Comparison of ENCODE assay signal across 26 cellular contexts in genomic region chr10:132640326-132641125, GRCh38.
DNase-seq lines count a peak whose midpoint lies in the region; ATAC-seq, FAIRE-seq and TF ChIP-seq lines count a peak whose summit lies in the region.
"Had no signal": no experiment of that assay in that cellular context is flagged by ENCODE, and none has a peak within 500 bp of the region (broad histone marks: within the 10 kb centered on the region; RNA-seq: fewer than 3 reads in every experiment).

No MANE protein-coding gene starts in this region.

- no peak for ATAC-seq in right lobe of liver
- no peak for ATAC-seq in HepG2
- peak; percentile 22 for ATAC-seq in gastroesophageal sphincter
- ATAC-seq: A549; activated CD8-positive, alpha-beta memory T cell treated with anti-CD3 and anti-CD28 coated beads, Interleukin-2, amount 10 ng/mL, durations not matched to agents 7 days and 5 days; activated naive CD4-positive, alpha-beta T cell treated with anti-CD3 and anti-CD28 coated beads, Interleukin-2, amount 50 U/mL, for 72 hours; psoas muscle had no signal

- H3K9ac ChIP-seq in HepG2 (ENCODE audit: insufficient read depth, low read depth, low read length): no peak overlapping the region
- H3K9ac ChIP-seq in rectal smooth muscle tissue (ENCODE audit: low read length): peak overlapping the region; percentile 17
- H3K9ac ChIP-seq: GM23248 had no signal

- CTCF ChIA-PET in HepG2 (lab: Yijun Ruan, JAX; ENCODE audit: low intra/inter-chr PET ratio, low total read pairs) (interaction anchor here (1.0 kb wide), 1 partner anchor 182 kb away, joined by 3 read pairs; no protein-coding TSS in a partner anchor), HEK293T (lab: Yijun Ruan, JAX) (interaction anchor here (0.6 to 1.0 kb wide), 2 partner anchors 13 to 163 kb away, joined by 3 read pairs; no protein-coding TSS in a partner anchor)

- H3K4me3 ChIP-seq in right lobe of liver: no peak overlapping the region
- no peak overlapping the region for H3K4me3 ChIP-seq in HepG2 (replicated peaks in 1 of 3; ENCODE audit: insufficient read depth in 1 of 3, low read depth in 2 of 3, low read length in 3 of 3)
- H3K4me3 ChIP-seq in gastroesophageal sphincter: no peak overlapping the region
- H3K4me3 ChIP-seq in rectal smooth muscle tissue (ENCODE audit: low read length): peak overlapping the region; percentile 22
- H3K4me3 ChIP-seq: A549, GM23248, psoas muscle, smooth muscle cell had no signal

- WGBS in right lobe of liver (ENCODE audit: insufficient coverage, low coverage, low lambda C conversion rate, missing lambda C conversion rate): 97% methylated on average over 11 of the region's 29 CpGs
- 91% methylated on average over 29 of the region's 29 CpGs for WGBS in HepG2 (ENCODE audit: low lambda C conversion rate)
- 51 to 88% methylated on average over 12 to 27 of the region's 29 CpGs for WGBS in gastroesophageal sphincter (ENCODE audit: low coverage in 1 of 2), 2 donors

- peaks cover 5% of the 10 kb centered on the region for H3K79me2 ChIP-seq in HepG2 (ENCODE audit: insufficient read depth, low read length)

- TF ChIP-seq EP300 in HepG2 (IDR thresholded peaks at IDR 0.05; ENCODE audit: low read depth in 2 of 2, low read length in 2 of 2): no peak
- TF ChIP-seq EP300 in HepG2 (CRISPR knock-in tag; IDR thresholded peaks at IDR 0.05; ENCODE audit: borderline replicate concordance): no peak
- no peak for TF ChIP-seq EP300 in gastroesophageal sphincter (IDR thresholded peaks at IDR 0.05)

- FAIRE-seq in HepG2 (lab: Jason Lieb, UNC): no peak
- FAIRE-seq: A549, astrocyte had no signal

- TF ChIP-seq POLR2A in right lobe of liver (IDR thresholded peaks at IDR 0.05) (no peak), HepG2 (IDR thresholded peaks at IDR 0.05; ENCODE audit: insufficient read depth in 1 of 2, low read depth in 2 of 2, low read length in 2 of 2) (no peak), gastroesophageal sphincter (IDR thresholded peaks at IDR 0.05) (no peak)

- TF ChIP-seq CTCF in right lobe of liver (IDR thresholded peaks at IDR 0.05) (no peak), HepG2 (CRISPR knock-in tag; IDR thresholded peaks at IDR 0.05) (no peak), gastroesophageal sphincter (IDR thresholded peaks at IDR 0.05) (no peak)

- intact Hi-C loops in right lobe of liver (cut with DNase I): loop anchor here in 1 of 2 donors (5.0 kb wide), 1 partner anchor 183 kb away; no protein-coding TSS in a partner anchor
- intact Hi-C loops in HepG2 (cut with micrococcal nuclease; ENCODE audit: unreplicated experiment): no loop called here

- no peaks in the 10 kb centered on the region for H3K9me3 ChIP-seq in right lobe of liver
- no peaks in the 10 kb centered on the region for H3K9me3 ChIP-seq in HepG2 (ENCODE audit: low read length)
- no peaks in the 10 kb centered on the region for H3K9me3 ChIP-seq in gastroesophageal sphincter
- H3K9me3 ChIP-seq: A549, Caco-2, psoas muscle had no signal

- DNase-seq in right lobe of liver (peak in 2 of 3 donors; percentile 24 to 39), HepG2 (ENCODE audit: low spot score) (no peak), COLO668 (lab: John Stamatoyannopoulos, UW; ENCODE audit: unreplicated experiment) (no peak), Ammon's horn (ENCODE audit: low spot score) (no peak), HEK293T (ENCODE audit: extremely low spot score) (no peak)
- no peak for DNase-seq in activated CD8-positive, alpha-beta memory T cell treated with anti-CD3 and anti-CD28 coated beads for 24 hours
- DNase-seq: activated CD4-positive, alpha-beta T cell treated with anti-CD3 and anti-CD28 coated beads, Interleukin-2, amount 10 ng/mL, durations not matched to agents 7 days and 5 days; activated CD8-positive, alpha-beta memory T cell treated with anti-CD3 and anti-CD28 coated beads, Interleukin-2, amount 10 ng/mL, durations not matched to agents 7 days and 5 days; Caco-2; DND-41; GM23248; KBM-7; MM.1S; NCI-H1417 treated with DMSO at 0.1 percent for 48 hours; NCI-H2081 treated with DMSO at 0.1 percent for 48 hours; NCI-H446; stimulated activated CD4-positive, alpha-beta T cell treated with anti-CD3 and anti-CD28 coated beads, Interleukin-4, amount 100 ng/mL, for 24 hours; stimulated activated naive CD4-positive, alpha-beta T cell; trophoblast cell had no signal

- H3K36me3 ChIP-seq in right lobe of liver (no peaks in the 10 kb centered on the region), HepG2 (replicated peaks in 1 of 2; ENCODE audit: control insufficient read depth in 1 of 2, insufficient read depth in 2 of 2, low read length in 2 of 2) (no peaks in the 10 kb centered on the region), gastroesophageal sphincter (no peaks in the 10 kb centered on the region), rectal smooth muscle tissue (ENCODE audit: control insufficient read depth, insufficient read depth, low read length) (no peaks in the 10 kb centered on the region)

- H2AFZ ChIP-seq in HepG2 (ENCODE audit: low read length): no peak overlapping the region
- H2AFZ ChIP-seq: GM23248 had no signal

- in situ Hi-C loops in HepG2 (cut with HindIII; ENCODE audit: extremely low pct_ligation_motif_present, low pct_unique_long_range_greater_than_20kb): no loop called here

- H3K27ac ChIP-seq in right lobe of liver (no peak overlapping the region), HepG2 (ENCODE audit: extremely low read length, insufficient read depth, low read length) (no peak overlapping the region), gastroesophageal sphincter (peak overlapping the region; percentile 76 to 98 (median 91)), rectal smooth muscle tissue (ENCODE audit: low read depth, low read length) (peak overlapping the region; percentile 81)
- H3K27ac ChIP-seq: A549, GM23248, psoas muscle had no signal

- H3K27me3 ChIP-seq in right lobe of liver: no peaks in the 10 kb centered on the region
- no peaks in the 10 kb centered on the region; a peak in 1 of 5 replicates for H3K27me3 ChIP-seq in HepG2 (ENCODE audit: control insufficient read depth in 1 of 2, insufficient read depth in 2 of 2, low read length in 2 of 2)
- no peaks in the 10 kb centered on the region for H3K27me3 ChIP-seq in gastroesophageal sphincter
- no peaks in the 10 kb centered on the region for H3K27me3 ChIP-seq in rectal smooth muscle tissue (ENCODE audit: control insufficient read depth, insufficient read depth, low read length)

- no peak overlapping the region for H3K4me2 ChIP-seq in HepG2 (ENCODE audit: low read depth, low read length)
- H3K4me2 ChIP-seq: A549, smooth muscle cell had no signal

- no peak for TF ChIP-seq RAD21 in HepG2 (CRISPR knock-in tag; IDR thresholded peaks at IDR 0.05)

- BruUV-seq in HepG2 (replicated peaks; lab: Mats Ljungman, UMichigan): no TSS peak

- no peaks in the 10 kb centered on the region; the same call in 1 of the 2 replicates for H4K20me1 ChIP-seq in HepG2 (ENCODE audit: insufficient read depth, low read length)

- POLR2A ChIA-PET in HepG2 (lab: Yijun Ruan, JAX) (no interaction called here), HEK293T (lab: Yijun Ruan, JAX) (no interaction called here)

- H3K4me1 ChIP-seq in right lobe of liver (no peaks in the 10 kb centered on the region), HepG2 (ENCODE audit: insufficient read depth, low read length) (no peaks in the 10 kb centered on the region), gastroesophageal sphincter (peaks cover 0 to 97% (median 22%) of the 10 kb centered on the region in 3 donors), rectal smooth muscle tissue (ENCODE audit: control insufficient read depth, insufficient read depth, low read length) (peaks cover 34% of the 10 kb centered on the region)
- H3K4me1 ChIP-seq: Caco-2 had no signal

TF ChIP-seq in HepG2, 621 proteins besides CTCF, POLR2A, EP300 and RAD21 (continues in another document):
- TF ChIP-seq ZNF598 (CRISPR knock-in tag; IDR thresholded peaks at IDR 0.05; ENCODE audit: borderline replicate concordance) (no peak), ZNF468 (CRISPR knock-in tag; IDR thresholded peaks at IDR 0.05) (no peak), ZFYVE20 (CRISPR knock-in tag; IDR thresholded peaks at IDR 0.05; ENCODE audit: borderline replicate concordance, low read depth) (no peak)
- TF ChIP-seq, protein P1, sequence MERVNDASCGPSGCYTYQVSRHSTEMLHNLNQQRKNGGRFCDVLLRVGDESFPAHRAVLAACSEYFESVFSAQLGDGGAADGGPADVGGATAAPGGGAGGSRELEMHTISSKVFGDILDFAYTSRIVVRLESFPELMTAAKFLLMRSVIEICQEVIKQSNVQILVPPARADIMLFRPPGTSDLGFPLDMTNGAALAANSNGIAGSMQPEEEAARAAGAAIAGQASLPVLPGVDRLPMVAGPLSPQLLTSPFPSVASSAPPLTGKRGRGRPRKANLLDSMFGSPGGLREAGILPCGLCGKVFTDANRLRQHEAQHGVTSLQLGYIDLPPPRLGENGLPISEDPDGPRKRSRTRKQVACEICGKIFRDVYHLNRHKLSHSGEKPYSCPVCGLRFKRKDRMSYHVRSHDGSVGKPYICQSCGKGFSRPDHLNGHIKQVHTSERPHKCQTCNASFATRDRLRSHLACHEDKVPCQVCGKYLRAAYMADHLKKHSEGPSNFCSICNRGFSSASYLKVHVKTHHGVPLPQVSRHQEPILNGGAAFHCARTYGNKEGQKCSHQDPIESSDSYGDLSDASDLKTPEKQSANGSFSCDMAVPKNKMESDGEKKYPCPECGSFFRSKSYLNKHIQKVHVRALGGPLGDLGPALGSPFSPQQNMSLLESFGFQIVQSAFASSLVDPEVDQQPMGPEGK (CRISPR knock-in tag; IDR thresholded peaks at IDR 0.05): no peak

TF ChIP-seq in HEK293T, 16 proteins besides CTCF, POLR2A, EP300 and RAD21:
- no peak for TF ChIP-seq L3MBTL2 (conservative IDR thresholded peaks at IDR 0.05)
- no peak for TF ChIP-seq FOXA1 (IDR thresholded peaks at IDR 0.05)
- TF ChIP-seq, protein P2, sequence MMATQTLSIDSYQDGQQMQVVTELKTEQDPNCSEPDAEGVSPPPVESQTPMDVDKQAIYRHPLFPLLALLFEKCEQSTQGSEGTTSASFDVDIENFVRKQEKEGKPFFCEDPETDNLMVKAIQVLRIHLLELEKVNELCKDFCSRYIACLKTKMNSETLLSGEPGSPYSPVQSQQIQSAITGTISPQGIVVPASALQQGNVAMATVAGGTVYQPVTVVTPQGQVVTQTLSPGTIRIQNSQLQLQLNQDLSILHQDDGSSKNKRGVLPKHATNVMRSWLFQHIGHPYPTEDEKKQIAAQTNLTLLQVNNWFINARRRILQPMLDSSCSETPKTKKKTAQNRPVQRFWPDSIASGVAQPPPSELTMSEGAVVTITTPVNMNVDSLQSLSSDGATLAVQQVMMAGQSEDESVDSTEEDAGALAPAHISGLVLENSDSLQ (IDR thresholded peaks at IDR 0.05): no peak
- no peak for TF ChIP-seq CTBP1 (IDR thresholded peaks at IDR 0.05; ENCODE audit: borderline replicate concordance)
- TF ChIP-seq SUZ12 (IDR thresholded peaks at IDR 0.05): no peak
- no peak for TF ChIP-seq NFRKB (IDR thresholded peaks at IDR 0.05)
- TF ChIP-seq HDGF (IDR thresholded peaks at IDR 0.05; ENCODE audit: borderline replicate concordance): no peak
- no peak for TF ChIP-seq BHLHE40 (IDR thresholded peaks at IDR 0.05; ENCODE audit: borderline replicate concordance)
- TF ChIP-seq FOXK2 (IDR thresholded peaks at IDR 0.05): no peak
- no peak for TF ChIP-seq ELF4 (IDR thresholded peaks at IDR 0.05)
- TF ChIP-seq TARDBP (IDR thresholded peaks at IDR 0.05): no peak
- TF ChIP-seq ARNT (IDR thresholded peaks at IDR 0.05): no peak

Comparison
In these comparisons a context has a peak if more than half of its experiments do, and no peak if none do; other contexts are left out.
1. DNase-seq: peak in right lobe of liver (2 of 3); none in HepG2 (single experiment), COLO668 (single experiment), Ammon's horn (single experiment), activated CD8-positive, alpha-beta memory T cell treated with anti-CD3 and anti-CD28 coated beads for 24 hours (single experiment) and HEK293T (single experiment).
2. H3K27ac ChIP-seq: peak in gastroesophageal sphincter (4 of 4) and rectal smooth muscle tissue (single experiment); none in right lobe of liver (0 of 3) and HepG2 (single experiment).